ENCODE assay signal across 11 cellular contexts in genomic region chr9:31304576-31304975, GRCh38.
DNase-seq lines count a peak whose midpoint lies in the region; ATAC-seq and TF ChIP-seq lines count a peak whose summit lies in the region.
"Had no signal": no experiment of that assay in that cellular context is flagged by ENCODE, and none has a peak within 500 bp of the region (broad histone marks: within the 10 kb centered on the region; RNA-seq: fewer than 3 reads in every experiment).

No MANE protein-coding gene starts in this region.

- H3K27ac Mint-ChIP-seq in MCF 10A (ENCODE audit: low read depth, unreplicated experiment), result peak overlapping the region; percentile 88
- no peak overlapping the region for H3K27ac Mint-ChIP-seq in stimulated activated naive CD8-positive, alpha-beta T cell treated with anti-CD3 and anti-CD28 coated beads, Interleukin-15, amount 100 ng/mL, for 72 hours
- H3K27ac Mint-ChIP-seq: activated T-cell treated with anti-CD3 and anti-CD28 coated beads, Interleukin-2, amount 50 U/mL, for 72 hours had no signal

- H3K4me1 ChIP-seq in breast epithelium (no peaks in the 10 kb centered on the region), gastroesophageal sphincter (peaks cover 0 to 6% (median 0%) of the 10 kb centered on the region in 3 donors), MM.1S (ENCODE audit: low read length) (peaks cover 6% of the 10 kb centered on the region)

- H3K36me3 Mint-ChIP-seq in MCF 10A (ENCODE audit: insufficient read depth, unreplicated experiment), result peaks cover 6% of the 10 kb centered on the region

- H3K27ac ChIP-seq in breast epithelium (no peak overlapping the region), gastroesophageal sphincter (peak overlapping the region in 1 of 4 donors; percentile 36), MM.1S (ENCODE audit: low read length) (no peak overlapping the region)

- H3K79me2 ChIP-seq in MM.1S (ENCODE audit: low read length), result no peaks in the 10 kb centered on the region

- 4 to 8% methylated on average over 3 of the region's 3 CpGs for WGBS in gastroesophageal sphincter (ENCODE audit: low coverage in 1 of 2), 2 donors

- H3K9me3 Mint-ChIP-seq in MCF 10A (ENCODE audit: unreplicated experiment), result no peaks in the 10 kb centered on the region
- H3K9me3 Mint-ChIP-seq in stimulated activated naive CD8-positive, alpha-beta T cell treated with anti-CD3 and anti-CD28 coated beads, Interleukin-15, amount 100 ng/mL, for 72 hours, result peaks cover 0 to 11% of the 10 kb centered on the region in 2 donors

- H3K27me3 ChIP-seq in breast epithelium (no peaks in the 10 kb centered on the region), gastroesophageal sphincter (no peaks in the 10 kb centered on the region), MM.1S (replicated peaks; ENCODE audit: insufficient read depth, low read length) (no peaks in the 10 kb centered on the region)

- H3K4me1 Mint-ChIP-seq in MCF 10A (ENCODE audit: insufficient read depth, unreplicated experiment), result peaks cover 8% of the 10 kb centered on the region
- H3K4me1 Mint-ChIP-seq in stimulated activated naive CD8-positive, alpha-beta T cell treated with anti-CD3 and anti-CD28 coated beads, Interleukin-15, amount 100 ng/mL, for 72 hours, result peaks cover 23% of the 10 kb centered on the region

- peak overlapping the region; percentile 33 for H3K4me3 Mint-ChIP-seq in MCF 10A (ENCODE audit: unreplicated experiment)
- H3K4me3 Mint-ChIP-seq in stimulated activated naive CD8-positive, alpha-beta T cell treated with anti-CD3 and anti-CD28 coated beads, Interleukin-15, amount 100 ng/mL, for 72 hours, result no peak overlapping the region
- H3K4me3 Mint-ChIP-seq: activated T-cell treated with anti-CD3 and anti-CD28 coated beads, Interleukin-2, amount 50 U/mL, for 72 hours had no signal

- POLR2A ChIA-PET in MCF 10A (lab: Yijun Ruan, JAX), result interaction anchor here (0.8 to 1.3 kb wide), 6 partner anchors 15 to 238 kb away, joined by 3 to 4 read pairs (median 4); no protein-coding TSS in a partner anchor

- BruUV-seq in MCF 10A (replicated peaks; lab: Mats Ljungman, UMichigan), result no TSS peak

- intact Hi-C loops in MCF 10A (cut with micrococcal nuclease) (loop anchor here (1.0 to 10.0 kb wide), 4 partner anchors 184 to 950 kb away; no protein-coding TSS in a partner anchor), breast epithelium (cut with DNase I; ENCODE audit: low total_unique reads) (no loop called here)

- CTCF ChIA-PET in MCF 10A (lab: Yijun Ruan, JAX), result interaction anchor here (0.7 to 1.8 kb wide), 9 partner anchors 11 to 497 kb away, joined by 3 to 10 read pairs (median 3); no protein-coding TSS in a partner anchor

- H3K36me3 ChIP-seq in breast epithelium (no peaks in the 10 kb centered on the region), gastroesophageal sphincter (no peaks in the 10 kb centered on the region), MM.1S (replicated peaks; ENCODE audit: insufficient read depth, low read length) (no peaks in the 10 kb centered on the region)

- TF ChIP-seq EP300 in gastroesophageal sphincter (IDR thresholded peaks at IDR 0.05), result no peak

- DNase-seq in MCF 10A (ENCODE audit: unreplicated experiment), result peak; percentile 84
- no peak for DNase-seq in breast epithelium (ENCODE audit: low spot score in 2 of 2)
- DNase-seq in amniotic epithelial cell (ENCODE audit: low read depth), result peak; percentile 94
- no peak for DNase-seq in MM.1S
- no peak for DNase-seq in GF-D8 (lab: John Stamatoyannopoulos, UW)
- DNase-seq in stimulated activated naive CD8-positive, alpha-beta T cell treated with anti-CD3 and anti-CD28 coated beads, Interleukin-15, amount 100 ng/mL, for 72 hours, result no peak
- no peak for DNase-seq in NCI-H510A treated with DMSO at 0.1 percent for 48 hours (lab: John Stamatoyannopoulos, UW)
- DNase-seq: activated T-cell treated with anti-CD3 and anti-CD28 coated beads, Interleukin-2, amount 50 U/mL, for 72 hours; NCI-H2171; stimulated activated CD8-positive, alpha-beta memory T cell treated with anti-CD3 and anti-CD28 coated beads, Interleukin-4, amount 100 ng/mL, for 48 hours had no signal

- peak; percentile 68 for ATAC-seq in gastroesophageal sphincter
- no peak for ATAC-seq in stimulated activated naive CD8-positive, alpha-beta T cell treated with anti-CD3 and anti-CD28 coated beads, Interleukin-15, amount 100 ng/mL, for 72 hours
- ATAC-seq: activated T-cell treated with anti-CD3 and anti-CD28 coated beads, Interleukin-2, amount 50 U/mL, for 72 hours had no signal

- H2AFZ ChIP-seq in MM.1S (ENCODE audit: low read length), result no peak overlapping the region

- TF ChIP-seq POLR2A in breast epithelium (IDR thresholded peaks at IDR 0.05), result no peak
- TF ChIP-seq POLR2A in gastroesophageal sphincter (IDR thresholded peaks at IDR 0.05), result no peak

- H3K9me3 ChIP-seq in breast epithelium (no peaks in the 10 kb centered on the region), gastroesophageal sphincter (no peaks in the 10 kb centered on the region), MM.1S (replicated peaks; ENCODE audit: insufficient read depth, low read length) (no peaks in the 10 kb centered on the region)

- H4K20me1 ChIP-seq in MM.1S (ENCODE audit: insufficient read depth, low read length), result no peaks in the 10 kb centered on the region

- no peak overlapping the region for H3K4me3 ChIP-seq in breast epithelium
- H3K4me3 ChIP-seq in gastroesophageal sphincter, result no peak overlapping the region
- H3K4me3 ChIP-seq in MM.1S (ENCODE audit: low read length), result no peak overlapping the region

- H3K9me2 ChIP-seq in MM.1S (replicated peaks; ENCODE audit: insufficient read depth, low read length), result no peaks in the 10 kb centered on the region

- H3K9ac ChIP-seq in MM.1S (ENCODE audit: low read length), result no peak overlapping the region

- peaks cover 4% of the 10 kb centered on the region for H3F3A ChIP-seq in MM.1S (ENCODE audit: insufficient read depth, low read length)

- TF ChIP-seq CTCF in MCF 10A (IDR thresholded peaks at IDR 0.05; ENCODE audit: unreplicated experiment) (no peak), breast epithelium (IDR thresholded peaks at IDR 0.05) (no peak), gastroesophageal sphincter (IDR thresholded peaks at IDR 0.05) (no peak), MM.1S (IDR thresholded peaks at IDR 0.05; ENCODE audit: low read length) (no peak)

- H3K4me2 ChIP-seq in MM.1S (ENCODE audit: low read depth, low read length), result no peak overlapping the region

- H3K27me3 Mint-ChIP-seq in MCF 10A (ENCODE audit: insufficient read depth, unreplicated experiment), result no peaks in the 10 kb centered on the region
- no peaks in the 10 kb centered on the region for H3K27me3 Mint-ChIP-seq in stimulated activated naive CD8-positive, alpha-beta T cell treated with anti-CD3 and anti-CD28 coated beads, Interleukin-15, amount 100 ng/mL, for 72 hours

Comparison
In these comparisons a context has a peak if more than half of its experiments do, and no peak if none do; other contexts are left out.
1. DNase-seq: peak in MCF 10A (single experiment) and amniotic epithelial cell (single experiment); none in breast epithelium (0 of 2), MM.1S (single experiment), GF-D8 (single experiment), stimulated activated naive CD8-positive, alpha-beta T cell treated with anti-CD3 and anti-CD28 coated beads, Interleukin-15, amount 100 ng/mL, for 72 hours (0 of 2) and NCI-H510A treated with DMSO at 0.1 percent for 48 hours (single experiment).